ENCODE assay signal across 1 cellular context in genomic region chr10:75230600-75231038, GRCh38.
TF ChIP-seq lines count a peak whose summit lies in the region.

No MANE protein-coding gene starts in this region.

TF ChIP-seq in K562, 482 proteins besides CTCF, POLR2A, EP300 and RAD21 (continued from another document and continues in another):
- TF ChIP-seq MNT (conservative IDR thresholded peaks at IDR 0.05) (0 out of 4 replicates have a peak, but pooled peaks of 1 of the 2 experiments have one; percentile 24), E2F3 (CRISPR knock-in tag; IDR thresholded peaks at IDR 0.05) (no peak), NKRF (IDR thresholded peaks at IDR 0.05; ENCODE audit: borderline replicate concordance) (no peak), ZSCAN32 (CRISPR knock-in tag; IDR thresholded peaks at IDR 0.05) (no peak), NFE2L1 (tag; IDR thresholded peaks at IDR 0.05; ENCODE audit: borderline replicate concordance, low read depth) (no peak), NR1H2 (CRISPR knock-in tag; IDR thresholded peaks at IDR 0.05) (no peak), ERF (CRISPR knock-in tag; IDR thresholded peaks at IDR 0.05) (0 out of 2 replicates have a peak, but pooled peaks have one; percentile 27), MTA3 (IDR thresholded peaks at IDR 0.05; ENCODE audit: borderline replicate concordance) (no peak), ZSCAN29 (IDR thresholded peaks at IDR 0.05) (no peak), SMARCE1 (IDR thresholded peaks at IDR 0.05) (no peak), BRF2 (IDR thresholded peaks at IDR 0.05; ENCODE audit: borderline replicate concordance, insufficient read depth, insufficient read length) (no peak), ZNF277 (CRISPR knock-in tag; IDR thresholded peaks at IDR 0.05; ENCODE audit: borderline replicate concordance) (no peak), LARP7 (IDR thresholded peaks at IDR 0.05) (no peak), ELF4 (CRISPR knock-in tag; IDR thresholded peaks at IDR 0.05) (0 out of 2 replicates have a peak, but pooled peaks have one; percentile 81), ZNF551 (CRISPR knock-in tag; IDR thresholded peaks at IDR 0.05) (no peak), ZNF384 (IDR thresholded peaks at IDR 0.05; ENCODE audit: low read depth, low read length) (0 out of 2 replicates have a peak, but pooled peaks have one; percentile 39), ZC3H4 (CRISPR knock-in tag; IDR thresholded peaks at IDR 0.05; ENCODE audit: borderline replicate concordance) (no peak), ZNF668 (CRISPR knock-in tag; IDR thresholded peaks at IDR 0.05) (no peak), RBM39 (optimal IDR thresholded peaks at IDR 0.05; ENCODE audit: low read depth, low read length) (no peak), HMG20B (CRISPR knock-in tag; IDR thresholded peaks at IDR 0.05) (no peak), CREB5 (CRISPR knock-in tag; IDR thresholded peaks at IDR 0.05) (no peak), TFAM (CRISPR knock-in tag; conservative IDR thresholded peaks at IDR 0.05) (no peak), NFRKB (IDR thresholded peaks at IDR 0.05; ENCODE audit: low read depth) (no peak), CHCHD3 (CRISPR knock-in tag; IDR thresholded peaks at IDR 0.05) (no peak), KAT2B (IDR thresholded peaks at IDR 0.05; ENCODE audit: low read depth, low read length) (no peak), ATF1 (CRISPR knock-in tag; IDR thresholded peaks at IDR 0.05) (no peak), ATF1 (tag; IDR thresholded peaks at IDR 0.05) (peak; percentile 72; the same call in 1 of the 2 replicates), POLR2B (IDR thresholded peaks at IDR 0.05; ENCODE audit: low read depth, partially characterized antibody) (peak; percentile 61), ESRRB (CRISPR knock-in tag; IDR thresholded peaks at IDR 0.05; ENCODE audit: borderline replicate concordance) (no peak), SIN3A (IDR thresholded peaks at IDR 0.05; ENCODE audit: borderline replicate concordance in 2 of 2, control insufficient read depth in 1 of 2, low read depth in 2 of 2, low read length in 2 of 2) (no peak), ZKSCAN1 (IDR thresholded peaks at IDR 0.05; ENCODE audit: low read depth, low read length) (no peak)
- TF ChIP-seq, protein P1, sequence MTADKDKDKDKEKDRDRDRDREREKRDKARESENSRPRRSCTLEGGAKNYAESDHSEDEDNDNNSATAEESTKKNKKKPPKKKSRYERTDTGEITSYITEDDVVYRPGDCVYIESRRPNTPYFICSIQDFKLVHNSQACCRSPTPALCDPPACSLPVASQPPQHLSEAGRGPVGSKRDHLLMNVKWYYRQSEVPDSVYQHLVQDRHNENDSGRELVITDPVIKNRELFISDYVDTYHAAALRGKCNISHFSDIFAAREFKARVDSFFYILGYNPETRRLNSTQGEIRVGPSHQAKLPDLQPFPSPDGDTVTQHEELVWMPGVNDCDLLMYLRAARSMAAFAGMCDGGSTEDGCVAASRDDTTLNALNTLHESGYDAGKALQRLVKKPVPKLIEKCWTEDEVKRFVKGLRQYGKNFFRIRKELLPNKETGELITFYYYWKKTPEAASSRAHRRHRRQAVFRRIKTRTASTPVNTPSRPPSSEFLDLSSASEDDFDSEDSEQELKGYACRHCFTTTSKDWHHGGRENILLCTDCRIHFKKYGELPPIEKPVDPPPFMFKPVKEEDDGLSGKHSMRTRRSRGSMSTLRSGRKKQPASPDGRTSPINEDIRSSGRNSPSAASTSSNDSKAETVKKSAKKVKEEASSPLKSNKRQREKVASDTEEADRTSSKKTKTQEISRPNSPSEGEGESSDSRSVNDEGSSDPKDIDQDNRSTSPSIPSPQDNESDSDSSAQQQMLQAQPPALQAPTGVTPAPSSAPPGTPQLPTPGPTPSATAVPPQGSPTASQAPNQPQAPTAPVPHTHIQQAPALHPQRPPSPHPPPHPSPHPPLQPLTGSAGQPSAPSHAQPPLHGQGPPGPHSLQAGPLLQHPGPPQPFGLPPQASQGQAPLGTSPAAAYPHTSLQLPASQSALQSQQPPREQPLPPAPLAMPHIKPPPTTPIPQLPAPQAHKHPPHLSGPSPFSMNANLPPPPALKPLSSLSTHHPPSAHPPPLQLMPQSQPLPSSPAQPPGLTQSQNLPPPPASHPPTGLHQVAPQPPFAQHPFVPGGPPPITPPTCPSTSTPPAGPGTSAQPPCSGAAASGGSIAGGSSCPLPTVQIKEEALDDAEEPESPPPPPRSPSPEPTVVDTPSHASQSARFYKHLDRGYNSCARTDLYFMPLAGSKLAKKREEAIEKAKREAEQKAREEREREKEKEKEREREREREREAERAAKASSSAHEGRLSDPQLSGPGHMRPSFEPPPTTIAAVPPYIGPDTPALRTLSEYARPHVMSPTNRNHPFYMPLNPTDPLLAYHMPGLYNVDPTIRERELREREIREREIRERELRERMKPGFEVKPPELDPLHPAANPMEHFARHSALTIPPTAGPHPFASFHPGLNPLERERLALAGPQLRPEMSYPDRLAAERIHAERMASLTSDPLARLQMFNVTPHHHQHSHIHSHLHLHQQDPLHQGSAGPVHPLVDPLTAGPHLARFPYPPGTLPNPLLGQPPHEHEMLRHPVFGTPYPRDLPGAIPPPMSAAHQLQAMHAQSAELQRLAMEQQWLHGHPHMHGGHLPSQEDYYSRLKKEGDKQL (CRISPR knock-in tag; IDR thresholded peaks at IDR 0.05; ENCODE audit: borderline replicate concordance) = no peak
- TF ChIP-seq, protein P2, sequence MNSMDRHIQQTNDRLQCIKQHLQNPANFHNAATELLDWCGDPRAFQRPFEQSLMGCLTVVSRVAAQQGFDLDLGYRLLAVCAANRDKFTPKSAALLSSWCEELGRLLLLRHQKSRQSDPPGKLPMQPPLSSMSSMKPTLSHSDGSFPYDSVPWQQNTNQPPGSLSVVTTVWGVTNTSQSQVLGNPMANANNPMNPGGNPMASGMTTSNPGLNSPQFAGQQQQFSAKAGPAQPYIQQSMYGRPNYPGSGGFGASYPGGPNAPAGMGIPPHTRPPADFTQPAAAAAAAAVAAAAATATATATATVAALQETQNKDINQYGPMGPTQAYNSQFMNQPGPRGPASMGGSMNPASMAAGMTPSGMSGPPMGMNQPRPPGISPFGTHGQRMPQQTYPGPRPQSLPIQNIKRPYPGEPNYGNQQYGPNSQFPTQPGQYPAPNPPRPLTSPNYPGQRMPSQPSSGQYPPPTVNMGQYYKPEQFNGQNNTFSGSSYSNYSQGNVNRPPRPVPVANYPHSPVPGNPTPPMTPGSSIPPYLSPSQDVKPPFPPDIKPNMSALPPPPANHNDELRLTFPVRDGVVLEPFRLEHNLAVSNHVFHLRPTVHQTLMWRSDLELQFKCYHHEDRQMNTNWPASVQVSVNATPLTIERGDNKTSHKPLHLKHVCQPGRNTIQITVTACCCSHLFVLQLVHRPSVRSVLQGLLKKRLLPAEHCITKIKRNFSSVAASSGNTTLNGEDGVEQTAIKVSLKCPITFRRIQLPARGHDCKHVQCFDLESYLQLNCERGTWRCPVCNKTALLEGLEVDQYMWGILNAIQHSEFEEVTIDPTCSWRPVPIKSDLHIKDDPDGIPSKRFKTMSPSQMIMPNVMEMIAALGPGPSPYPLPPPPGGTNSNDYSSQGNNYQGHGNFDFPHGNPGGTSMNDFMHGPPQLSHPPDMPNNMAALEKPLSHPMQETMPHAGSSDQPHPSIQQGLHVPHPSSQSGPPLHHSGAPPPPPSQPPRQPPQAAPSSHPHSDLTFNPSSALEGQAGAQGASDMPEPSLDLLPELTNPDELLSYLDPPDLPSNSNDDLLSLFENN (IDR thresholded peaks at IDR 0.05; ENCODE audit: low read depth in 2 of 2, low read length in 2 of 2) = no peak
- TF ChIP-seq, protein P3, sequence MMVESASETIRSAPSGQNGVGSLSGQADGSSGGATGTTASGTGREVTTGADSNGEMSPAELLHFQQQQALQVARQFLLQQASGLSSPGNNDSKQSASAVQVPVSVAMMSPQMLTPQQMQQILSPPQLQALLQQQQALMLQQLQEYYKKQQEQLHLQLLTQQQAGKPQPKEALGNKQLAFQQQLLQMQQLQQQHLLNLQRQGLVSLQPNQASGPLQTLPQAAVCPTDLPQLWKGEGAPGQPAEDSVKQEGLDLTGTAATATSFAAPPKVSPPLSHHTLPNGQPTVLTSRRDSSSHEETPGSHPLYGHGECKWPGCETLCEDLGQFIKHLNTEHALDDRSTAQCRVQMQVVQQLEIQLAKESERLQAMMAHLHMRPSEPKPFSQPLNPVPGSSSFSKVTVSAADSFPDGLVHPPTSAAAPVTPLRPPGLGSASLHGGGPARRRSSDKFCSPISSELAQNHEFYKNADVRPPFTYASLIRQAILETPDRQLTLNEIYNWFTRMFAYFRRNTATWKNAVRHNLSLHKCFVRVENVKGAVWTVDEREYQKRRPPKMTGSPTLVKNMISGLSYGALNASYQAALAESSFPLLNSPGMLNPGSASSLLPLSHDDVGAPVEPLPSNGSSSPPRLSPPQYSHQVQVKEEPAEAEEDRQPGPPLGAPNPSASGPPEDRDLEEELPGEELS (CRISPR knock-in tag; IDR thresholded peaks at IDR 0.05; ENCODE audit: borderline replicate concordance) = no peak
- TF ChIP-seq, protein P4, sequence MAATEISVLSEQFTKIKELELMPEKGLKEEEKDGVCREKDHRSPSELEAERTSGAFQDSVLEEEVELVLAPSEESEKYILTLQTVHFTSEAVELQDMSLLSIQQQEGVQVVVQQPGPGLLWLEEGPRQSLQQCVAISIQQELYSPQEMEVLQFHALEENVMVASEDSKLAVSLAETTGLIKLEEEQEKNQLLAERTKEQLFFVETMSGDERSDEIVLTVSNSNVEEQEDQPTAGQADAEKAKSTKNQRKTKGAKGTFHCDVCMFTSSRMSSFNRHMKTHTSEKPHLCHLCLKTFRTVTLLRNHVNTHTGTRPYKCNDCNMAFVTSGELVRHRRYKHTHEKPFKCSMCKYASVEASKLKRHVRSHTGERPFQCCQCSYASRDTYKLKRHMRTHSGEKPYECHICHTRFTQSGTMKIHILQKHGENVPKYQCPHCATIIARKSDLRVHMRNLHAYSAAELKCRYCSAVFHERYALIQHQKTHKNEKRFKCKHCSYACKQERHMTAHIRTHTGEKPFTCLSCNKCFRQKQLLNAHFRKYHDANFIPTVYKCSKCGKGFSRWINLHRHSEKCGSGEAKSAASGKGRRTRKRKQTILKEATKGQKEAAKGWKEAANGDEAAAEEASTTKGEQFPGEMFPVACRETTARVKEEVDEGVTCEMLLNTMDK (IDR thresholded peaks at IDR 0.05; ENCODE audit: borderline replicate concordance, insufficient read depth, low read depth, low read length, poor library complexity, severe bottlenecking) = peak; percentile 91
- TF ChIP-seq, protein P5, sequence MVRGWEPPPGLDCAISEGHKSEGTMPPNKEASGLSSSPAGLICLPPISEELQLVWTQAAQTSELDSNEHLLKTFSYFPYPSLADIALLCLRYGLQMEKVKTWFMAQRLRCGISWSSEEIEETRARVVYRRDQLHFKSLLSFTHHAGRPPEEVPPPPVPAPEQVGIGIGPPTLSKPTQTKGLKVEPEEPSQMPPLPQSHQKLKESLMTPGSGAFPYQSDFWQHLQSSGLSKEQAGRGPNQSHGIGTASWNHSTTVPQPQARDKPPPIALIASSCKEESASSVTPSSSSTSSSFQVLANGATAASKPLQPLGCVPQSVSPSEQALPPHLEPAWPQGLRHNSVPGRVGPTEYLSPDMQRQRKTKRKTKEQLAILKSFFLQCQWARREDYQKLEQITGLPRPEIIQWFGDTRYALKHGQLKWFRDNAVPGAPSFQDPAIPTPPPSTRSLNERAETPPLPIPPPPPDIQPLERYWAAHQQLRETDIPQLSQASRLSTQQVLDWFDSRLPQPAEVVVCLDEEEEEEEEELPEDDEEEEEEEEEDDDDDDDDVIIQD (CRISPR knock-in tag; IDR thresholded peaks at IDR 0.05) = no peak
